Comparison of ENCODE assay signal across 19 cellular contexts in genomic region chr9:130058887-130059286, GRCh38. TPM values are rescaled to one million over a fixed set of nuclear protein-coding genes. Genes with fewer than 3 reads are reported as not detected.
A peak's percentile ranks its signal among the peaks of the same experiment; 100 is the strongest.
DNase-seq lines count a peak whose midpoint lies in the region; ATAC-seq, FAIRE-seq and TF ChIP-seq lines count a peak whose summit lies in the region.
"Had no signal": no experiment of that assay in that cellular context is flagged by ENCODE, and none has a peak within 500 bp of the region (broad histone marks: within the 10 kb centered on the region; RNA-seq: fewer than 3 reads in every experiment).

No MANE protein-coding gene starts in this region.

- no peaks in the 10 kb centered on the region for H3K9me3 Mint-ChIP-seq in type B pancreatic cell
- H3K9me3 Mint-ChIP-seq: CD14-positive monocyte, H9 had no signal

- peaks cover 0 to 5% of the 10 kb centered on the region in 2 experiments for H3K36me3 ChIP-seq in SK-N-SH (replicated peaks in 1 of 2; ENCODE audit: control insufficient read depth in 1 of 2, insufficient read depth in 2 of 2, low read length in 1 of 2)
- peaks cover 5 to 15% (median 8%) of the 10 kb centered on the region in 3 donors for H3K36me3 ChIP-seq in tibial artery

- peaks cover 0 to 2% of the 10 kb centered on the region in 2 experiments; a peak in 2 of 4 replicates for H3K4me1 ChIP-seq in SK-N-SH (ENCODE audit: control insufficient read depth in 1 of 2, insufficient read depth in 2 of 2, low read depth in 1 of 2, low read length in 1 of 2)
- H3K4me1 ChIP-seq in tibial artery, result peaks cover 0 to 24% (median 12%) of the 10 kb centered on the region in 4 donors

- WGBS in SK-N-SH (ENCODE audit: low lambda C conversion rate), result 67% methylated on average over 3 of the region's 3 CpGs

- H3K4me2 ChIP-seq in SK-N-SH, result no peak overlapping the region

- H3K4me1 Mint-ChIP-seq in type B pancreatic cell (ENCODE audit: unreplicated experiment), result peaks cover 4% of the 10 kb centered on the region

- H3K27ac ChIP-seq in SK-N-SH (ENCODE audit: low read depth in 2 of 2, low read length in 1 of 2), result no peak overlapping the region
- H3K27ac ChIP-seq in tibial artery, result no peak overlapping the region
- H3K27ac ChIP-seq: SJSA1 had no signal

- intact Hi-C loops in tibial artery (cut with DNase I; ENCODE audit: low total_unique reads), result loop anchor here (5.0 kb wide), 1 partner anchor 172 kb away; no protein-coding TSS in a partner anchor

- no peak for DNase-seq in SK-N-SH
- DNase-seq in left kidney (ENCODE audit: low read depth, low spot score), result peak; percentile 48
- no peak for DNase-seq in type B pancreatic cell (ENCODE audit: extremely low spot score, unreplicated experiment)
- DNase-seq in tibial artery, result no peak
- DNase-seq in NOMO-1 (lab: John Stamatoyannopoulos, UW; ENCODE audit: unreplicated experiment in 2 of 2), result no peak
- no peak for DNase-seq in NCI-H510A treated with DMSO at 0.1 percent for 48 hours (lab: John Stamatoyannopoulos, UW)
- DNase-seq: 8988T, DMS 273 treated with DMSO at 0.1 percent for 48 hours, DND-41, H9, KBM-7, NCI-H1105 treated with DMSO at 0.1 percent for 48 hours, NCI-H1694, NCI-H2081 treated with DMSO at 0.1 percent for 48 hours, NCI-H524 had no signal

- FAIRE-seq in colon (lab: Jason Lieb, UNC), result peak; percentile 83

- no peak overlapping the region for H2AFZ ChIP-seq in SK-N-SH (ENCODE audit: low read depth)

- TF ChIP-seq RAD21 in SK-N-SH (IDR thresholded peaks at IDR 0.05; ENCODE audit: low read length), result no peak

- no peaks in the 10 kb centered on the region for H3K9me2 ChIP-seq in SK-N-SH

- H3K27me3 Mint-ChIP-seq in type B pancreatic cell, result no peaks in the 10 kb centered on the region

- H4K20me1 ChIP-seq in SK-N-SH (ENCODE audit: insufficient read depth), result peaks cover 50% of the 10 kb centered on the region

- no peak for TF ChIP-seq CTCF in SK-N-SH (IDR thresholded peaks at IDR 0.05)
- no peak for TF ChIP-seq CTCF in type B pancreatic cell (conservative IDR thresholded peaks at IDR 0.05)
- TF ChIP-seq CTCF in tibial artery (IDR thresholded peaks at IDR 0.05), result no peak

- H3K36me3 Mint-ChIP-seq in type B pancreatic cell, result peaks cover 7% of the 10 kb centered on the region

- no peak overlapping the region for H3K9ac ChIP-seq in SK-N-SH

- peaks cover 97% of the 10 kb centered on the region for H3K79me2 ChIP-seq in SK-N-SH (ENCODE audit: insufficient read depth)

- H3K27me3 ChIP-seq in SK-N-SH (ENCODE audit: insufficient read depth) (no peaks in the 10 kb centered on the region), tibial artery (no peaks in the 10 kb centered on the region)
- H3K27me3 ChIP-seq: SJSA1 had no signal

- H3K9me3 ChIP-seq in SK-N-SH (no peaks in the 10 kb centered on the region), tibial artery (no peaks in the 10 kb centered on the region)
- H3K9me3 ChIP-seq: SJSA1 had no signal

- CTCF ChIA-PET in SK-N-SH (lab: Yijun Ruan, JAX), result interaction anchor here (1.4 kb wide), 1 partner anchor 9 kb away, joined by 3 read pairs; no protein-coding TSS in a partner anchor

- no peak overlapping the region for H3K4me3 ChIP-seq in SK-N-SH (ENCODE audit: low read depth in 2 of 2, low read length in 1 of 2)
- H3K4me3 ChIP-seq in tibial artery, result no peak overlapping the region
- H3K4me3 ChIP-seq: SJSA1 had no signal

- POLR2A ChIA-PET in SK-N-SH (lab: Yijun Ruan, JAX), result no interaction called here

- H3K4me3 Mint-ChIP-seq in type B pancreatic cell, result peak overlapping the region; percentile 62
- H3K4me3 Mint-ChIP-seq: CD14-positive monocyte, H9 had no signal

- TF ChIP-seq EP300 in SK-N-SH (IDR thresholded peaks at IDR 0.05; ENCODE audit: borderline replicate concordance in 1 of 2, low read depth in 1 of 2, low read length in 1 of 2), result no peak

- peaks cover 10% of the 10 kb centered on the region for H3F3A ChIP-seq in SK-N-SH (replicated peaks; ENCODE audit: insufficient read depth)

- no peak for ATAC-seq in SK-N-SH treated with all-trans-retinoic acid at 6 μM for 48 hours

- peak overlapping the region; percentile 80 for H3K27ac Mint-ChIP-seq in type B pancreatic cell
- H3K27ac Mint-ChIP-seq: H9 had no signal

TF ChIP-seq in SK-N-SH treated with all-trans-retinoic acid at 6 μM for 48 hours, 23 proteins besides CTCF, POLR2A, EP300 and RAD21:
- no peak for TF ChIP-seq TSHZ2 (CRISPR knock-in tag; IDR thresholded peaks at IDR 0.05)
- TF ChIP-seq ISL1 (CRISPR knock-in tag; IDR thresholded peaks at IDR 0.05), result 0 out of 2 replicates have a peak, but pooled peaks have one; percentile 22

TF ChIP-seq in SK-N-SH, 30 proteins besides CTCF, POLR2A, EP300 and RAD21:
- no peak for TF ChIP-seq GABPA (IDR thresholded peaks at IDR 0.05; ENCODE audit: low read depth)

RNA-seq across cellular contexts. Expression of gene GPR107, which starts 5.2 kb away (rescaled TPM):
- polyA plus RNA-seq in SK-N-SH (2012; rRNA removed), result 23.0 and 29.9 TPM in 2 replicates
- 20.9 and 24.6 TPM in 2 replicates for polyA plus RNA-seq in SK-N-SH (2012; cell fraction: cytosol; rRNA removed)
- polyA plus RNA-seq in SK-N-SH (2012; cell fraction: nucleus; rRNA removed), result 20.5 and 35.5 TPM in 2 replicates
- 43.6 and 51.6 TPM in 2 replicates for total RNA-seq in type B pancreatic cell (ENCODE audit: low replicate concordance)

RNA-seq across cellular contexts. Expression of gene FNBP1, which starts 15.9 kb away (rescaled TPM):
- polyA plus RNA-seq in SK-N-SH (2012; rRNA removed), result 10.2 and 11.0 TPM in 2 replicates
- 13.1 and 17.9 TPM in 2 replicates for polyA plus RNA-seq in SK-N-SH (2012; cell fraction: cytosol; rRNA removed)
- 19.1 and 20.3 TPM in 2 replicates for polyA plus RNA-seq in SK-N-SH (2012; cell fraction: nucleus; rRNA removed)
- 38.6 and 54.1 TPM in 2 replicates for total RNA-seq in type B pancreatic cell (ENCODE audit: low replicate concordance)
